Comparison of ENCODE assay signal across 11 cellular contexts in the genomic region with DNA sequence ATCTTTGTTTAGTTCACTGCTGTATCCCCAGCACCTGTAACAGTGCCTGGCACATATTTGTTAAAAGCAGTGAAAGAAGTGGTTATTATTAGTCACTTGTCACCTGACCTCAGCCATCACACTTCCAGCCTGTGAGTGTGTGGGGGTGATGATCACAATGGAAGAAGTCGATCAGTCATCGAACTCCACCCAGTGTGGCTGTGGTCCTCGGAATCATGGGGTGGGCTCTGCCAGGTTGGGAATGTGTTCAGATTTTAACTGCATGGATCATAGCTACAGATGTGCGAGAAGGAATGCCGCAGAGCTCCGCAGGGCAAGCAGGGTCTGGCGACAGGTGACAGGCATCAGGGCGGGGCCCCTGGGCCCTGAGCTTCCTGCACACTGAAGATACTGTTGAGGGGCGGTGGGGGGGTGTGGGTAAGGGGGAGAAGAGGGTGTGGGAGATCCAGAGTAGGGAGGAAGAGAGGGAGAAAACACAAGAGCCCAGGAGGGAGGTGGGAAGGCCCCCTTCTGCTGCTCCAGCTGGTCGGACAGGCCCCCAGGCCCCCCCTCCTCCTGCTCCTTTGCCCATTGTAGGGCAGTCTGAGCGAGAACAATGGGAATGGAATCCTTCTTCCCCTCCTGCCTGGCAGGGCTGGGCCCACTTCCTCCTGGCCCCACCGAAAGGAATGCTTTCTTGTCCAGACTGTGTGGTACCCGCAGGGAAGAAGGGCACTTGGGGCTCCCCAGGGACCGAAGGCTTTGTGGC.
DNase-seq lines count a peak whose midpoint lies in the region; ATAC-seq, FAIRE-seq and TF ChIP-seq lines count a peak whose summit lies in the region.
"Had no signal": no experiment of that assay in that cellular context is flagged by ENCODE, and none has a peak within 500 bp of the region (broad histone marks: within the 10 kb centered on the region; RNA-seq: fewer than 3 reads in every experiment).

No MANE protein-coding gene starts in this region.

- no TSS peak for BruUV-seq in Panc1 (replicated peaks; lab: Mats Ljungman, UMichigan)

- H3K4me1 ChIP-seq in GM23248 (ENCODE audit: insufficient read depth) (no peaks in the 10 kb centered on the region), Panc1 (ENCODE audit: control insufficient read depth, insufficient read depth, low read length) (no peaks in the 10 kb centered on the region), spleen (no peaks in the 10 kb centered on the region)

- H4K20me1 ChIP-seq in GM23248 (ENCODE audit: insufficient read depth) = no peaks in the 10 kb centered on the region

- no peaks in the 10 kb centered on the region for H3K27me3 Mint-ChIP-seq in endothelial cell (ENCODE audit: unreplicated experiment)

- H3K36me3 Mint-ChIP-seq in endothelial cell (ENCODE audit: low read depth, unreplicated experiment) = no peaks in the 10 kb centered on the region

- H3K9me3 Mint-ChIP-seq in endothelial cell (ENCODE audit: unreplicated experiment) = no peaks in the 10 kb centered on the region
- H3K9me3 Mint-ChIP-seq: activated T-helper 2 cell treated with anti-CD3 and anti-CD28 coated beads, Interferon-gamma antibody, Interleukin-2, Interleukin-4, amounts not matched to agents 10 μg/mL and 5 μg/mL and 100 μg/mL, durations not matched to agents 14 hours and 24 hours and 36 hours had no signal

- no peaks in the 10 kb centered on the region for H3F3A ChIP-seq in GM23248 (ENCODE audit: insufficient read depth)

- H3K27ac Mint-ChIP-seq in endothelial cell (ENCODE audit: unreplicated experiment) = peak overlapping the region; percentile 96
- H3K27ac Mint-ChIP-seq: activated T-helper 2 cell treated with anti-CD3 and anti-CD28 coated beads, Interferon-gamma antibody, Interleukin-2, Interleukin-4, amounts not matched to agents 10 μg/mL and 5 μg/mL and 100 μg/mL, durations not matched to agents 14 hours and 24 hours and 36 hours had no signal

- H3K79me2 ChIP-seq in GM23248 (ENCODE audit: insufficient read depth) = no peaks in the 10 kb centered on the region

- H3K27me3 ChIP-seq in GM23248 (replicated peaks; ENCODE audit: insufficient read depth) = no peaks in the 10 kb centered on the region
- no peaks in the 10 kb centered on the region for H3K27me3 ChIP-seq in Panc1 (ENCODE audit: control insufficient read depth, insufficient read depth, low read length)
- peaks cover 0 to 27% (median 0%) of the 10 kb centered on the region in 7 donors for H3K27me3 ChIP-seq in spleen (replicated peaks in 1 of 7)

- CTCF ChIA-PET in Panc1 (lab: Charles Lee) = no interaction called here

- no peak overlapping the region for H3K9ac ChIP-seq in GM23248

- ATAC-seq in Panc1 (0 out of 2 replicates have a peak, but pooled peaks have one; percentile 30), HG02798 (IDR thresholded peaks at IDR 0.05; ENCODE audit: poor library complexity, unreplicated experiment) (no peak), GM21619 (IDR thresholded peaks at IDR 0.05; ENCODE audit: unreplicated experiment) (no peak)

- no peaks in the 10 kb centered on the region for H3K36me3 ChIP-seq in GM23248 (ENCODE audit: low read depth)
- H3K36me3 ChIP-seq in Panc1 (ENCODE audit: control insufficient read depth, insufficient read depth, low read length) = no peaks in the 10 kb centered on the region
- H3K36me3 ChIP-seq in spleen = no peaks in the 10 kb centered on the region

- H2AFZ ChIP-seq in GM23248 = no peak overlapping the region

- DNase-seq in GM23248 (peak; percentile 37), Panc1 (ENCODE audit: low read depth, low spot score) (no peak), endothelial cell (ENCODE audit: low spot score) (peak; percentile 58), retina (peak; percentile 58), spleen (no peak), frontal cortex (ENCODE audit: low spot score in 2 of 2) (no peak)
- DNase-seq: DMS153, NCI-H2107 had no signal

- in situ Hi-C loops in GM23248 (cut with MboI) = no loop called here
- in situ Hi-C loops in Panc1 (cut with HindIII; ENCODE audit: low pct_unique_long_range_greater_than_20kb, low sequenced_read_pairs) = no loop called here

- POLR2A ChIA-PET in Panc1 (lab: Charles Lee) = no interaction called here

- intact Hi-C loops in Panc1 (cut with micrococcal nuclease; ENCODE audit: unreplicated experiment) (no loop called here), spleen (cut with DNase I; ENCODE audit: low total_unique reads) (no loop called here)

- no peak overlapping the region for H3K4me3 ChIP-seq in GM23248
- no peak overlapping the region for H3K4me3 ChIP-seq in Panc1 (ENCODE audit: low read depth in 2 of 2, low read length in 2 of 2)
- no peak overlapping the region for H3K4me3 ChIP-seq in spleen

- peak overlapping the region; percentile 17 for H3K4me3 Mint-ChIP-seq in endothelial cell (ENCODE audit: unreplicated experiment)

- FAIRE-seq in frontal cortex (lab: Jason Lieb, UNC) = no peak

- no peak overlapping the region for H3K27ac ChIP-seq in GM23248
- no peak overlapping the region for H3K27ac ChIP-seq in Panc1 (ENCODE audit: low read length)
- H3K27ac ChIP-seq in spleen = no peak overlapping the region

- H3K9me3 ChIP-seq in GM23248 (ENCODE audit: low read depth) = no peaks in the 10 kb centered on the region
- no peaks in the 10 kb centered on the region for H3K9me3 ChIP-seq in Panc1 (ENCODE audit: control insufficient read depth, insufficient read depth, low read depth, low read length)
- H3K9me3 ChIP-seq in spleen = no peaks in the 10 kb centered on the region

- H3K4me1 Mint-ChIP-seq in endothelial cell (ENCODE audit: unreplicated experiment) = peaks cover 46% of the 10 kb centered on the region

- no peak for TF ChIP-seq POLR2A in spleen (IDR thresholded peaks at IDR 0.05)

- no peak for TF ChIP-seq CTCF in Panc1 (IDR thresholded peaks at IDR 0.05)
- no peak for TF ChIP-seq CTCF in endothelial cell (IDR thresholded peaks at IDR 0.05; ENCODE audit: unreplicated experiment)
- TF ChIP-seq CTCF in spleen (IDR thresholded peaks at IDR 0.05 in 8 of 11, conservative IDR thresholded peaks at IDR 0.05 in 3 of 11) = no peak

- 71% methylated on average over 11 to 14 of the region's 14 CpGs for WGBS in GM23248 (ENCODE audit: low coverage in 1 of 2, low lambda C conversion rate in 2 of 2, missing lambda C conversion rate in 2 of 2), 2 experiments
- WGBS in spleen, 5 donors = 50 to 62% (median 55%) methylated on average over 13 to 14 of the region's 14 CpGs

- H3K9me2 ChIP-seq in GM23248 (ENCODE audit: insufficient read depth) = no peaks in the 10 kb centered on the region

- H3K4me2 ChIP-seq in GM23248 (ENCODE audit: unreplicated experiment) = no peak overlapping the region

Comparison
In these comparisons a context has a peak if more than half of its experiments do, and no peak if none do; other contexts are left out.
1. DNase-seq: peak in GM23248 (single experiment), endothelial cell (single experiment) and retina (single experiment); none in Panc1 (single experiment), spleen (single experiment) and frontal cortex (0 of 2).